10 cellular contexts compared by ENCODE assay signal in genomic region chr3:170421147-170421641, GRCh38. TPM values are rescaled to one million over a fixed set of nuclear protein-coding genes. Genes with fewer than 3 reads are reported as not detected.
DNase-seq lines count a peak whose midpoint lies in the region; ATAC-seq and TF ChIP-seq lines count a peak whose summit lies in the region.
"Had no signal": no experiment of that assay in that cellular context is flagged by ENCODE, and none has a peak within 500 bp of the region (broad histone marks: within the 10 kb centered on the region; RNA-seq: fewer than 3 reads in every experiment).

No MANE protein-coding gene starts in this region.

- POLR2A ChIA-PET in activated CD4-positive, alpha-beta T cell treated with anti-CD3 and anti-CD28 coated beads, Interleukin-2, amount 10 ng/mL, durations not matched to agents 7 days and 5 days (lab: Charles Lee), result no interaction called here

- peaks cover 43% of the 10 kb centered on the region for H3K27me3 Mint-ChIP-seq in activated CD4-positive, alpha-beta T cell treated with anti-CD3 and anti-CD28 coated beads, Interleukin-2, amount 10 ng/mL, durations not matched to agents 7 days and 5 days
- no peaks in the 10 kb centered on the region for H3K27me3 Mint-ChIP-seq in Calu3 (ENCODE audit: unreplicated experiment)

- H3K4me1 Mint-ChIP-seq in activated CD4-positive, alpha-beta T cell treated with anti-CD3 and anti-CD28 coated beads, Interleukin-2, amount 10 ng/mL, durations not matched to agents 7 days and 5 days, result peaks cover 12% of the 10 kb centered on the region
- H3K4me1 Mint-ChIP-seq in Calu3 (ENCODE audit: low read depth, unreplicated experiment), result peaks cover 14% of the 10 kb centered on the region

- peak; percentile 38 for ATAC-seq in Right ventricle myocardium superior (ENCODE audit: poor library complexity)
- ATAC-seq in Right ventricle myocardium inferior, result no peak
- ATAC-seq: body of pancreas had no signal

- H3K9me3 Mint-ChIP-seq in activated CD4-positive, alpha-beta T cell treated with anti-CD3 and anti-CD28 coated beads, Interleukin-2, amount 10 ng/mL, durations not matched to agents 7 days and 5 days, result no peaks in the 10 kb centered on the region
- H3K9me3 Mint-ChIP-seq in Calu3 (ENCODE audit: low read depth, unreplicated experiment), result no peaks in the 10 kb centered on the region

- peaks cover 3% of the 10 kb centered on the region for H3K36me3 Mint-ChIP-seq in activated CD4-positive, alpha-beta T cell treated with anti-CD3 and anti-CD28 coated beads, Interleukin-2, amount 10 ng/mL, durations not matched to agents 7 days and 5 days (ENCODE audit: low read depth)
- peaks cover 11% of the 10 kb centered on the region for H3K36me3 Mint-ChIP-seq in Calu3 (ENCODE audit: insufficient read depth, unreplicated experiment)

- CTCF ChIA-PET in activated CD4-positive, alpha-beta T cell treated with anti-CD3 and anti-CD28 coated beads, Interleukin-2, amount 10 ng/mL, durations not matched to agents 7 days and 5 days (lab: Charles Lee), result no interaction called here
- CTCF ChIA-PET in Calu3 (lab: Charles Lee), result no interaction called here

- no peak overlapping the region for H3K27ac Mint-ChIP-seq in activated CD4-positive, alpha-beta T cell treated with anti-CD3 and anti-CD28 coated beads, Interleukin-2, amount 10 ng/mL, durations not matched to agents 7 days and 5 days
- H3K27ac Mint-ChIP-seq in Calu3 (ENCODE audit: unreplicated experiment), result no peak overlapping the region

- no TSS peak for BruUV-seq in Calu3 (replicated peaks; lab: Mats Ljungman, UMichigan)

- TF ChIP-seq CTCF in foreskin fibroblast (IDR thresholded peaks at IDR 0.05; ENCODE audit: low read depth, low read length) (no peak), Calu3 (IDR thresholded peaks at IDR 0.05; ENCODE audit: unreplicated experiment) (no peak)

- H3K4me3 Mint-ChIP-seq in activated CD4-positive, alpha-beta T cell treated with anti-CD3 and anti-CD28 coated beads, Interleukin-2, amount 10 ng/mL, durations not matched to agents 7 days and 5 days, result no peak overlapping the region
- no peak overlapping the region for H3K4me3 Mint-ChIP-seq in Calu3 (ENCODE audit: low read depth, unreplicated experiment)

- H3K4me3 ChIP-seq in foreskin fibroblast (ENCODE audit: low read depth in 1 of 2, low read length in 2 of 2), result peak overlapping the region; percentile 74 to 77
- H3K4me3 ChIP-seq: body of pancreas had no signal

- DNase-seq in Right ventricle myocardium superior (no peak), Right ventricle myocardium inferior (ENCODE audit: missing footprints) (no peak), foreskin fibroblast (peak in 1 of 2 donors; percentile 62), nucleus accumbens (lab: John Stamatoyannopoulos, UW) (peak in 47 of 56 donors; percentile 9 to 80 (median 58)), Calu3 (no peak), NCI-H2196 (lab: John Stamatoyannopoulos, UW; ENCODE audit: unreplicated experiment) (no peak)
- no peak for DNase-seq in activated CD4-positive, alpha-beta T cell treated with anti-CD3 and anti-CD28 coated beads, Interleukin-2, amount 10 ng/mL, durations not matched to agents 7 days and 5 days
- no peak for DNase-seq in activated T-cell treated with anti-CD3 and anti-CD28 coated beads, Interleukin-2, amount 50 U/mL, for 1 hour
- DNase-seq: body of pancreas, NCI-H2171 treated with DMSO at 0.1 percent for 48 hours had no signal

- intact Hi-C loops in Right ventricle myocardium superior (cut with DNase I), result no loop called here
- intact Hi-C loops in Right ventricle myocardium inferior (cut with DNase I), result no loop called here
- intact Hi-C loops in Calu3 (cut with micrococcal nuclease; ENCODE audit: unreplicated experiment), result no loop called here

RNA-seq across cellular contexts. Expression of gene CLDN11, which starts 2.5 kb away (rescaled TPM):
- 2.6 TPM for total RNA-seq in Right ventricle myocardium superior
- total RNA-seq in Right ventricle myocardium inferior, result 2.7 TPM
- total RNA-seq in activated CD4-positive, alpha-beta T cell treated with anti-CD3 and anti-CD28 coated beads, Interleukin-2, amount 10 ng/mL, durations not matched to agents 7 days and 5 days, result not detected
- 5.1 and 8.7 TPM in 2 replicates for total RNA-seq in Calu3 (2022)

Comparison
In these comparisons a context has a peak if more than half of its experiments do, and no peak if none do; other contexts are left out.
1. DNase-seq: peak in nucleus accumbens (47 of 56); none in Right ventricle myocardium superior (single experiment), Right ventricle myocardium inferior (single experiment), activated CD4-positive, alpha-beta T cell treated with anti-CD3 and anti-CD28 coated beads, Interleukin-2, amount 10 ng/mL, durations not matched to agents 7 days and 5 days (single experiment), Calu3 (single experiment), activated T-cell treated with anti-CD3 and anti-CD28 coated beads, Interleukin-2, amount 50 U/mL, for 1 hour (single experiment) and NCI-H2196 (single experiment).